In genomic region chr13:73326215-73326558, GRCh38 we compare ENCODE assay signal across 18 cellular contexts.
DNase-seq lines count a peak whose midpoint lies in the region; ATAC-seq, FAIRE-seq and TF ChIP-seq lines count a peak whose summit lies in the region.
"Had no signal": no experiment of that assay in that cellular context is flagged by ENCODE, and none has a peak within 500 bp of the region (broad histone marks: within the 10 kb centered on the region; RNA-seq: fewer than 3 reads in every experiment).

No MANE protein-coding gene starts in this region.

- CTCF ChIA-PET in HEK293T (lab: Yijun Ruan, JAX) = interaction anchor here (0.6 to 1.2 kb wide), 5 partner anchors 9 to 266 kb away, joined by 3 to 4 read pairs (median 3); no protein-coding TSS in a partner anchor

- H3K4me3 ChIP-seq in RWPE2 (ENCODE audit: severe bottlenecking) = no peak overlapping the region
- H3K4me3 ChIP-seq: left ventricle myocardium inferior, testis had no signal

- peak overlapping the region in 2 of 3 experiments; percentile 2 to 18 for H3K4me3 Mint-ChIP-seq in nephron
- H3K4me3 Mint-ChIP-seq in activated T-cell treated with anti-CD3 and anti-CD28 coated beads, Interleukin-2, amount 50 U/mL, for 24 hours = no peak overlapping the region
- H3K4me3 Mint-ChIP-seq: activated B cell treated with CpG ODN at 0.5 μM for 24 hours; T-helper 1 cell treated with Interleukin-12 subunit alpha and Interleukin-12 subunit beta and Interleukin-4 antibody, amounts not matched to agents 30 μg/mL and 1 μg/mL, for 36 hours had no signal

- peaks cover 6% of the 10 kb centered on the region; the same call in 1 of the 2 replicates for H3K36me3 ChIP-seq in RWPE2 (ENCODE audit: low read depth)
- H3K36me3 ChIP-seq: left ventricle myocardium inferior had no signal

- no peak for FAIRE-seq in GM19239 (lab: Jason Lieb, UNC)

- H3K9me3 Mint-ChIP-seq in nephron = no peaks in the 10 kb centered on the region
- no peaks in the 10 kb centered on the region for H3K9me3 Mint-ChIP-seq in activated T-cell treated with anti-CD3 and anti-CD28 coated beads, Interleukin-2, amount 50 U/mL, for 24 hours

- H3K27ac ChIP-seq in RWPE2 (ENCODE audit: poor library complexity, severe bottlenecking) = peak overlapping the region; percentile 93
- H3K27ac ChIP-seq: left ventricle myocardium inferior, testis had no signal

- DNase-seq in RWPE2 (ENCODE audit: low spot score) (no peak), GM19239 (ENCODE audit: insufficient read length, low spot score) (no peak), HEK293T (ENCODE audit: extremely low spot score) (no peak)
- no peak for DNase-seq in activated T-cell treated with anti-CD3 and anti-CD28 coated beads, Interleukin-2, amount 50 U/mL, for 24 hours
- DNase-seq: activated B cell treated with CpG ODN at 0.5 μM for 24 hours; activated effector memory CD4-positive, alpha-beta T cell treated with Interleukin-2 at 50 U/mL for 16 hours; anterior cingulate cortex; left ventricle myocardium inferior; NCI-H187 treated with DMSO at 0.1 percent for 48 hours; NCI-H446 treated with DMSO at 0.1 percent for 48 hours; stimulated activated CD4-positive, alpha-beta T cell treated with anti-CD3 and anti-CD28 coated beads, Interleukin-4, amount 100 ng/mL, for 4 hours; testis had no signal

- POLR2A ChIA-PET in HEK293T (lab: Yijun Ruan, JAX) = no interaction called here

- no peaks in the 10 kb centered on the region for H3K36me3 Mint-ChIP-seq in nephron (ENCODE audit: low read depth)
- no peaks in the 10 kb centered on the region for H3K36me3 Mint-ChIP-seq in activated T-cell treated with anti-CD3 and anti-CD28 coated beads, Interleukin-2, amount 50 U/mL, for 24 hours (ENCODE audit: low read depth)

- H3K27me3 ChIP-seq in RWPE2 (ENCODE audit: insufficient read depth, poor library complexity, severe bottlenecking) = no peaks in the 10 kb centered on the region
- H3K27me3 ChIP-seq: testis had no signal

- no peaks in the 10 kb centered on the region for H3K27me3 Mint-ChIP-seq in nephron (ENCODE audit: low read depth)
- peaks cover 9% of the 10 kb centered on the region for H3K27me3 Mint-ChIP-seq in activated T-cell treated with anti-CD3 and anti-CD28 coated beads, Interleukin-2, amount 50 U/mL, for 24 hours
- H3K27me3 Mint-ChIP-seq: activated B cell treated with CpG ODN at 0.5 μM for 24 hours had no signal

- H3K4me1 Mint-ChIP-seq in nephron = peaks cover 20% of the 10 kb centered on the region
- peaks cover 2% of the 10 kb centered on the region for H3K4me1 Mint-ChIP-seq in activated T-cell treated with anti-CD3 and anti-CD28 coated beads, Interleukin-2, amount 50 U/mL, for 24 hours (ENCODE audit: low read depth)
- H3K4me1 Mint-ChIP-seq: activated B cell treated with CpG ODN at 0.5 μM for 24 hours had no signal

- H3K9me3 ChIP-seq in RWPE2 (ENCODE audit: severe bottlenecking) = no peaks in the 10 kb centered on the region
- H3K9me3 ChIP-seq: left ventricle myocardium inferior, testis had no signal

- TF ChIP-seq CTCF in RWPE2 (IDR thresholded peaks at IDR 0.05; ENCODE audit: poor library complexity, severe bottlenecking) (no peak), nephron (IDR thresholded peaks at IDR 0.05; ENCODE audit: unreplicated experiment in 3 of 3) (no peak)

- peak overlapping the region; percentile 79 to 93 (median 86) for H3K27ac Mint-ChIP-seq in nephron
- no peak overlapping the region for H3K27ac Mint-ChIP-seq in activated T-cell treated with anti-CD3 and anti-CD28 coated beads, Interleukin-2, amount 50 U/mL, for 24 hours
- H3K27ac Mint-ChIP-seq: activated B cell treated with CpG ODN at 0.5 μM for 24 hours; T-helper 1 cell treated with Interleukin-12 subunit alpha and Interleukin-12 subunit beta and Interleukin-4 antibody, amounts not matched to agents 30 μg/mL and 1 μg/mL, for 36 hours had no signal

- ATAC-seq in GM18907 (IDR thresholded peaks at IDR 0.05; ENCODE audit: unreplicated experiment) (peak; percentile 28), HG02678 (IDR thresholded peaks at IDR 0.05; ENCODE audit: unreplicated experiment) (peak; percentile 20), RWPE2 (ENCODE audit: low read depth) (no peak; the same call in 2 of the 3 replicates), GM18519 (IDR thresholded peaks at IDR 0.05; ENCODE audit: low FRiP score, unreplicated experiment) (no peak)
- ATAC-seq: Right ventricle myocardium inferior had no signal

- H3K4me1 ChIP-seq in RWPE2 (ENCODE audit: insufficient read depth, poor library complexity, severe bottlenecking) = peaks cover 22% of the 10 kb centered on the region
- H3K4me1 ChIP-seq: left ventricle myocardium inferior, testis had no signal

TF ChIP-seq in HEK293T, 16 proteins besides CTCF, POLR2A, EP300 and RAD21:
- TF ChIP-seq ELF4 (IDR thresholded peaks at IDR 0.05) (no peak), FOXK2 (IDR thresholded peaks at IDR 0.05) (no peak), L3MBTL2 (conservative IDR thresholded peaks at IDR 0.05) (no peak), BHLHE40 (IDR thresholded peaks at IDR 0.05; ENCODE audit: borderline replicate concordance) (no peak), ZNF384 (IDR thresholded peaks at IDR 0.05) (no peak), TARDBP (IDR thresholded peaks at IDR 0.05) (no peak), ARNT (IDR thresholded peaks at IDR 0.05) (no peak), LEF1 (IDR thresholded peaks at IDR 0.05; ENCODE audit: borderline replicate concordance) (no peak), SUZ12 (IDR thresholded peaks at IDR 0.05) (no peak), SP1 (IDR thresholded peaks at IDR 0.05) (no peak), FOXM1 (IDR thresholded peaks at IDR 0.05; ENCODE audit: borderline replicate concordance) (no peak), HDGF (IDR thresholded peaks at IDR 0.05; ENCODE audit: borderline replicate concordance) (no peak), NFRKB (IDR thresholded peaks at IDR 0.05) (no peak)

Comparison
In these comparisons a context has a peak if more than half of its experiments do, and no peak if none do; other contexts are left out.
1. ATAC-seq: peak in GM18907 (single experiment) and HG02678 (single experiment); none in RWPE2 (single experiment) and GM18519 (single experiment).